ENCODE assay signal across 20 cellular contexts in the genomic region with DNA sequence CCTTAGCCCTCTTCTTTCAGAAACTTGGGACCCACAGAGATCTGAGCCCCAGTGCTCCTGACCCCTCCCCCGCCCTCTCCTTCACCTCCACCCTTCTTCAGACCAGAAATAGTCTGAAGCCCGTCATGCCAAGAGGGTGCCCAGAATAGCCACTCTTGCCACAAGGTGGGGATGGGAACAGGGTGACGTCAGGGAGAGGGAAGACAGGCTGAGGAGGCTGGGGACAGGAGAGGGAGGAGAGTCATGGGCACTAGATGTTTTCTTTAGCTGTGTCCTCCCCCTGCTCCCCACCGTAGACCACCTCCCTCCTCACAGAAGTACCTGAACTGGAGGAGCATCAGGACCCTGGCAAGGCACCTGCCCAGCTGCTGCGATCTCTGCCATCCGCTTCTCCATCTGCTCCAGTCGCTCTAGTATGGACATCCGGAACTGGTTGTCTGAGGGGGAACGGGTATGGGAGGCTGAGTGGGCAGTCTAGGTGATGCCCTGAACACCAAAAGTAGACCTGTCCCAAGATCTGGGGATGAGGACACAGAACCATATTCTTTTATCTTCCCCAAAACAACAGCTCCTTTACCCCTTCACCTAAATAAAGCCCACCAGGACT. TPM values are rescaled to one million over a fixed set of nuclear protein-coding genes. Genes with fewer than 3 reads are reported as not detected.
DNase-seq lines count a peak whose midpoint lies in the region; ATAC-seq and FAIRE-seq lines count a peak whose summit lies in the region.
"Had no signal": no experiment of that assay in that cellular context is flagged by ENCODE, and none has a peak within 500 bp of the region (broad histone marks: within the 10 kb centered on the region; RNA-seq: fewer than 3 reads in every experiment).

No MANE protein-coding gene starts in this region.

- peaks cover 3% of the 10 kb centered on the region for H3K4me1 Mint-ChIP-seq in activated CD4-positive, alpha-beta T cell treated with anti-CD3 and anti-CD28 coated beads, Interleukin-2, amount 10 ng/mL, durations not matched to agents 24 days and 14 days
- peaks cover 27% of the 10 kb centered on the region for H3K4me1 Mint-ChIP-seq in activated naive CD8-positive, alpha-beta T cell treated with anti-CD3 and anti-CD28 coated beads, Interleukin-2, amount 50 U/mL, for 24 hours
- H3K4me1 Mint-ChIP-seq in stimulated activated effector memory CD8-positive, alpha-beta T cell treated with anti-CD3 and anti-CD28 coated beads, Interleukin-12 subunit alpha, Interleukin-12 subunit beta, amount 100 ng/mL, for 72 hours = peaks cover 9% of the 10 kb centered on the region

- DNase-seq in activated CD4-positive, alpha-beta T cell treated with anti-CD3 and anti-CD28 coated beads, Interleukin-2, amount 10 ng/mL, durations not matched to agents 24 days and 14 days = no peak
- DNase-seq in activated CD4-positive, alpha-beta T cell treated with anti-CD3 and anti-CD28 coated beads for 4 hours = no peak
- no peak for DNase-seq in activated naive CD8-positive, alpha-beta T cell treated with anti-CD3 and anti-CD28 coated beads, Interleukin-2, amount 50 U/mL, for 24 hours
- DNase-seq in left ventricle myocardium superior = peak; percentile 69
- DNase-seq in stimulated activated effector memory CD8-positive, alpha-beta T cell treated with anti-CD3 and anti-CD28 coated beads, Interleukin-12 subunit alpha, Interleukin-12 subunit beta, amount 100 ng/mL, for 72 hours (ENCODE audit: low spot score in 2 of 2) = no peak
- DNase-seq in small intestine = no peak
- no peak for DNase-seq in SIG-M5 (lab: John Stamatoyannopoulos, UW)
- DNase-seq: 8988T; activated CD8-positive, alpha-beta memory T cell treated with anti-CD3 and anti-CD28 coated beads for 24 hours; activated gamma-delta T cell treated with Interleukin-2 at 50 U/mL for 16 hours; C1 segment of cervical spinal cord; NCI-H1930; NCI-H446 treated with DMSO at 0.1 percent for 48 hours; T-cell; transverse colon had no signal

- peaks cover 6 to 28% of the 10 kb centered on the region in 2 donors for H3K36me3 ChIP-seq in small intestine (ENCODE audit: control insufficient read depth in 2 of 2, insufficient read depth in 2 of 2, low read length in 2 of 2)

- peak overlapping the region; percentile 18 for H3K27ac Mint-ChIP-seq in activated CD4-positive, alpha-beta T cell treated with anti-CD3 and anti-CD28 coated beads, Interleukin-2, amount 10 ng/mL, durations not matched to agents 24 days and 14 days
- H3K27ac Mint-ChIP-seq in activated naive CD8-positive, alpha-beta T cell treated with anti-CD3 and anti-CD28 coated beads, Interleukin-2, amount 50 U/mL, for 24 hours = peak overlapping the region; percentile 62
- peak overlapping the region; percentile 24 for H3K27ac Mint-ChIP-seq in stimulated activated effector memory CD8-positive, alpha-beta T cell treated with anti-CD3 and anti-CD28 coated beads, Interleukin-12 subunit alpha, Interleukin-12 subunit beta, amount 100 ng/mL, for 72 hours
- H3K27ac Mint-ChIP-seq: GM23338 had no signal

- no peak overlapping the region for H3K4me3 ChIP-seq in small intestine (ENCODE audit: low read depth in 1 of 2, low read length in 2 of 2)
- H3K4me3 ChIP-seq: GM23338, skin epidermis, transverse colon had no signal

- H3K36me3 Mint-ChIP-seq in activated CD4-positive, alpha-beta T cell treated with anti-CD3 and anti-CD28 coated beads, Interleukin-2, amount 10 ng/mL, durations not matched to agents 24 days and 14 days (ENCODE audit: low read depth) = peaks cover 69% of the 10 kb centered on the region
- H3K36me3 Mint-ChIP-seq in activated naive CD8-positive, alpha-beta T cell treated with anti-CD3 and anti-CD28 coated beads, Interleukin-2, amount 50 U/mL, for 24 hours (ENCODE audit: low read depth) = peaks cover 51% of the 10 kb centered on the region
- H3K36me3 Mint-ChIP-seq in stimulated activated effector memory CD8-positive, alpha-beta T cell treated with anti-CD3 and anti-CD28 coated beads, Interleukin-12 subunit alpha, Interleukin-12 subunit beta, amount 100 ng/mL, for 72 hours = no peaks in the 10 kb centered on the region

- no peaks in the 10 kb centered on the region for H3K27me3 ChIP-seq in small intestine (ENCODE audit: control insufficient read depth in 2 of 2, insufficient read depth in 2 of 2, low read length in 2 of 2)
- H3K27me3 ChIP-seq: transverse colon had no signal

- H3K27me3 Mint-ChIP-seq in activated CD4-positive, alpha-beta T cell treated with anti-CD3 and anti-CD28 coated beads, Interleukin-2, amount 10 ng/mL, durations not matched to agents 24 days and 14 days = no peaks in the 10 kb centered on the region
- H3K27me3 Mint-ChIP-seq in activated naive CD8-positive, alpha-beta T cell treated with anti-CD3 and anti-CD28 coated beads, Interleukin-2, amount 50 U/mL, for 24 hours = peaks cover 4% of the 10 kb centered on the region
- H3K27me3 Mint-ChIP-seq: T-cell had no signal

- 87 to 94% (median 93%) methylated on average over 9 of the region's 9 CpGs for WGBS in small intestine, 3 donors

- no peaks in the 10 kb centered on the region for H3K4me1 ChIP-seq in small intestine (ENCODE audit: control insufficient read depth in 2 of 2, insufficient read depth in 1 of 2, low read depth in 1 of 2, low read length in 1 of 2)

- no peaks in the 10 kb centered on the region for H3K9me3 ChIP-seq in small intestine (ENCODE audit: control insufficient read depth, low read depth)
- H3K9me3 ChIP-seq: transverse colon had no signal

- no peak overlapping the region for H3K27ac ChIP-seq in small intestine (ENCODE audit: low read depth in 1 of 2, low read length in 1 of 2)
- H3K27ac ChIP-seq: transverse colon, VCaP had no signal

- no peaks in the 10 kb centered on the region for H3K9me3 Mint-ChIP-seq in activated CD4-positive, alpha-beta T cell treated with anti-CD3 and anti-CD28 coated beads, Interleukin-2, amount 10 ng/mL, durations not matched to agents 24 days and 14 days
- H3K9me3 Mint-ChIP-seq in activated naive CD8-positive, alpha-beta T cell treated with anti-CD3 and anti-CD28 coated beads, Interleukin-2, amount 50 U/mL, for 24 hours = no peaks in the 10 kb centered on the region
- no peaks in the 10 kb centered on the region for H3K9me3 Mint-ChIP-seq in stimulated activated effector memory CD8-positive, alpha-beta T cell treated with anti-CD3 and anti-CD28 coated beads, Interleukin-12 subunit alpha, Interleukin-12 subunit beta, amount 100 ng/mL, for 72 hours
- H3K9me3 Mint-ChIP-seq: GM23338, T-cell had no signal

- no peak for FAIRE-seq in small intestine (lab: Jason Lieb, UNC)

- intact Hi-C loops in activated CD4-positive, alpha-beta T cell treated with anti-CD3 and anti-CD28 coated beads, Interleukin-2, amount 10 ng/mL, durations not matched to agents 24 days and 14 days (cut with micrococcal nuclease) = no loop called here
- intact Hi-C loops in left ventricle myocardium superior (cut with micrococcal nuclease) = no loop called here

- no peak for ATAC-seq in activated naive CD8-positive, alpha-beta T cell treated with anti-CD3 and anti-CD28 coated beads, Interleukin-2, amount 50 U/mL, for 24 hours
- ATAC-seq in left ventricle myocardium superior (peak; percentile 88), HG02588 (IDR thresholded peaks at IDR 0.05; ENCODE audit: unreplicated experiment) (no peak)
- ATAC-seq in stimulated activated effector memory CD8-positive, alpha-beta T cell treated with anti-CD3 and anti-CD28 coated beads, Interleukin-12 subunit alpha, Interleukin-12 subunit beta, amount 100 ng/mL, for 72 hours = no peak
- ATAC-seq: GM23338, T-cell had no signal

- no peak overlapping the region for H3K4me3 Mint-ChIP-seq in activated CD4-positive, alpha-beta T cell treated with anti-CD3 and anti-CD28 coated beads, Interleukin-2, amount 10 ng/mL, durations not matched to agents 24 days and 14 days
- no peak overlapping the region for H3K4me3 Mint-ChIP-seq in activated naive CD8-positive, alpha-beta T cell treated with anti-CD3 and anti-CD28 coated beads, Interleukin-2, amount 50 U/mL, for 24 hours
- no peak overlapping the region for H3K4me3 Mint-ChIP-seq in stimulated activated effector memory CD8-positive, alpha-beta T cell treated with anti-CD3 and anti-CD28 coated beads, Interleukin-12 subunit alpha, Interleukin-12 subunit beta, amount 100 ng/mL, for 72 hours
- H3K4me3 Mint-ChIP-seq: GM23338, T-cell had no signal

RNA-seq across cellular contexts. Expression of a gene that starts 6.5 kb away (rescaled TPM):
- total RNA-seq in activated CD4-positive, alpha-beta T cell treated with anti-CD3 and anti-CD28 coated beads, Interleukin-2, amount 10 ng/mL, durations not matched to agents 24 days and 14 days = 58.7 and 62.3 TPM in 2 replicates
- 151 TPM for total RNA-seq in left ventricle myocardium superior
- polyA plus RNA-seq in small intestine = 100 to 1,000 TPM in 1 of 3 donors, 10 to 100 TPM in 2; 77.6 to 101 (median 82.4) TPM

RNA-seq across cellular contexts. Expression of a gene that starts 13.3 kb away (rescaled TPM):
- 87.7 and 89.7 TPM in 2 replicates for total RNA-seq in activated CD4-positive, alpha-beta T cell treated with anti-CD3 and anti-CD28 coated beads, Interleukin-2, amount 10 ng/mL, durations not matched to agents 24 days and 14 days
- 35.9 TPM for total RNA-seq in left ventricle myocardium superior
- polyA plus RNA-seq in small intestine = 10 to 100 TPM; 47.2 to 93.7 (median 70.0) TPM

RNA-seq across cellular contexts. Expression of a gene that starts 23.2 kb away (rescaled TPM):
- total RNA-seq in activated CD4-positive, alpha-beta T cell treated with anti-CD3 and anti-CD28 coated beads, Interleukin-2, amount 10 ng/mL, durations not matched to agents 24 days and 14 days = 0.56 and 0.69 TPM in 2 replicates
- 3.2 TPM for total RNA-seq in left ventricle myocardium superior
- polyA plus RNA-seq in small intestine = 1 to 10 TPM; 2.1 to 4.9 (median 4.0) TPM
- total RNA-seq: GM23338, mononuclear cell had no signal

RNA-seq across cellular contexts. Expression of a gene that starts 23.2 kb away (rescaled TPM):
- 45.3 and 51.0 TPM in 2 replicates for total RNA-seq in activated CD4-positive, alpha-beta T cell treated with anti-CD3 and anti-CD28 coated beads, Interleukin-2, amount 10 ng/mL, durations not matched to agents 24 days and 14 days
- 670 TPM for total RNA-seq in left ventricle myocardium superior
- polyA plus RNA-seq in small intestine = 10 to 100 TPM; 10.7 to 98.0 (median 25.9) TPM

RNA-seq across cellular contexts. Expression of a gene that starts 23.6 kb away (rescaled TPM):
- 62.3 TPM in 2 replicates for total RNA-seq in activated CD4-positive, alpha-beta T cell treated with anti-CD3 and anti-CD28 coated beads, Interleukin-2, amount 10 ng/mL, durations not matched to agents 24 days and 14 days
- total RNA-seq in left ventricle myocardium superior = 747 TPM
- 100 to 1,000 TPM in 1 of 3 donors, 10 to 100 TPM in 2; 72.7 to 141 (median 92.4) TPM for polyA plus RNA-seq in small intestine
